ENCODE assay signal across 18 cellular contexts in genomic region chr4:159429693-159430035, GRCh38.
"Had no signal": no experiment of that assay in that cellular context is flagged by ENCODE, and none has a peak within 500 bp of the region (broad histone marks: within the 10 kb centered on the region; RNA-seq: fewer than 3 reads in every experiment).

No MANE protein-coding gene starts in this region.

- H3K27me3 ChIP-seq: gastroesophageal sphincter, stomach, testis, upper lobe of left lung had no signal

- H3K4me1 ChIP-seq: testis had no signal

- H3K27ac ChIP-seq: gastroesophageal sphincter, psoas muscle, stomach, testis, upper lobe of left lung had no signal

- ATAC-seq: activated CD4-positive, CD25-positive, alpha-beta regulatory T cell treated with anti-CD3 and anti-CD28 coated beads, Interleukin-2, amount 50 U/mL, for 24 hours; gastroesophageal sphincter; T-cell had no signal

- H3K4me3 ChIP-seq: gastroesophageal sphincter, smooth muscle cell, stomach, upper lobe of left lung had no signal

- H3K9me3 ChIP-seq: gastroesophageal sphincter, psoas muscle, stomach, testis, upper lobe of left lung had no signal

- H3K4me1 Mint-ChIP-seq: endodermal cell had no signal

- H3K36me3 ChIP-seq: gastroesophageal sphincter, stomach, upper lobe of left lung had no signal

- H3K27ac Mint-ChIP-seq: activated naive CD4-positive, alpha-beta T cell treated with anti-CD3 and anti-CD28 coated beads for 36 hours; activated T-helper 2 cell treated with anti-CD3 and anti-CD28 coated beads, Interferon-gamma antibody, Interleukin-2, Interleukin-4, amounts not matched to agents 10 μg/mL and 5 μg/mL and 100 μg/mL, durations not matched to agents 14 hours and 24 hours and 36 hours; endodermal cell; T-cell had no signal

- H3K4me3 Mint-ChIP-seq: activated naive CD4-positive, alpha-beta T cell treated with anti-CD3 and anti-CD28 coated beads for 36 hours; endodermal cell; nephron progenitor cell; T-cell had no signal

- H3K9me3 Mint-ChIP-seq: activated naive CD4-positive, alpha-beta T cell treated with anti-CD3 and anti-CD28 coated beads for 36 hours; activated T-helper 2 cell treated with anti-CD3 and anti-CD28 coated beads, Interferon-gamma antibody, Interleukin-2, Interleukin-4, amounts not matched to agents 10 μg/mL and 5 μg/mL and 100 μg/mL, durations not matched to agents 14 hours and 24 hours and 36 hours; endodermal cell; nephron progenitor cell; T-cell had no signal

- H3K36me3 Mint-ChIP-seq: T-cell had no signal

- DNase-seq: activated CD4-positive, alpha-beta T cell treated with anti-CD3 and anti-CD28 coated beads, Interleukin-2, amount 50 U/mL, for 4 hours; activated naive CD4-positive, alpha-beta T cell treated with anti-CD3 and anti-CD28 coated beads for 36 hours; activated T-cell treated with anti-CD3 and anti-CD28 coated beads, Interleukin-2, amount 50 U/mL, for 1 hour; endodermal cell; mesenchymal stem cell; nephron progenitor cell; psoas muscle; stimulated activated CD4-positive, alpha-beta T cell treated with anti-CD3 and anti-CD28 coated beads, Interleukin-4, amount 100 ng/mL, for 4 hours; stimulated activated CD8-positive, alpha-beta memory T cell treated with anti-CD3 and anti-CD28 coated beads, Interleukin-4, amount 100 ng/mL, for 48 hours; stomach; T-cell; T-helper 9 cell; testis had no signal
